In the genomic region with DNA sequence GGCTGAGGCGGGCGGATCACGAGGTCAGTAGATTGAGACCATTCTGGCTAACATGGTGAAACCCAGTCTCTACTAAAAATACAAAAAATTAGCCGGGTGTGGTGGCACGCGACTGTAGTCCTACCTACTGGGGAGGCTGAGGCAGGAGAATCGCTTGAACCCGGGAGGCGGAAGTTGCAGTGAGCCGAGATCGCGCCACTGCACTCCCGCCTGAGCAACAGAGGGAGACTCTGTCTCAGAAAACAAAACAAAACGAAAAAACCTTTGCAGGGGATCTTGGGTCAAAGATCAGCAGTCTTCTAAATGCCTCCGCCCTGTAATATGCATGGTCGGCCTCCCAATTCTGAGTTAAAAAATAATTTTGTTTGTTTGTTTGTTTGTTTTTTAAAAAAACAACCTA, we compare ENCODE assay signal across 4 cellular contexts.
A peak's percentile ranks its signal among the peaks of the same experiment; 100 is the strongest.
DNase-seq lines count a peak whose midpoint lies in the region; TF ChIP-seq lines count a peak whose summit lies in the region.
"Not testable (repeated sequence)": the region's sequence is repeated elsewhere in the genome, so short reads cannot be mapped to it uniquely, and the experiment has no call there.

No MANE protein-coding gene starts in this region.

- H3K27me3 Mint-ChIP-seq in CD8-positive, alpha-beta memory T cell, result not testable (repeated sequence)

- not testable (repeated sequence) for H3K4me2 ChIP-seq in OCI-LY1 (ENCODE audit: low read length)

- TF ChIP-seq POLR2A in NB4 (IDR thresholded peaks at IDR 0.05; ENCODE audit: extremely low read depth, insufficient read length), result not testable (repeated sequence)

- not testable (repeated sequence) for H3K4me3 Mint-ChIP-seq in CD8-positive, alpha-beta memory T cell

- H3K9me3 Mint-ChIP-seq in CD8-positive, alpha-beta memory T cell, result not testable (repeated sequence)

- H3K4me3 ChIP-seq in CD8-positive, alpha-beta memory T cell (ENCODE audit: low read length); NB4 (ENCODE audit: low read depth, low read length); OCI-LY1 (ENCODE audit: low read depth, low read length, poor library complexity, severe bottlenecking): not testable (repeated sequence)

- CTCF ChIA-PET in CD8-positive, alpha-beta memory T cell (lab: Charles Lee), result interaction anchor here (1.1 to 3.7 kb wide), 10 partner anchors 7 to 604 kb away, joined by 3 to 40 read pairs (median 12); a partner anchor contains a TSS

- not testable (repeated sequence) for H2AFZ ChIP-seq in OCI-LY1 (ENCODE audit: low read length)

- not testable (repeated sequence) for H3K79me2 ChIP-seq in OCI-LY1 (ENCODE audit: insufficient read depth, low read length)

- H3K9me2 ChIP-seq in OCI-LY1 (ENCODE audit: low read depth, low read length), result not testable (repeated sequence)

- H3K4me1 ChIP-seq in CD8-positive, alpha-beta memory T cell (ENCODE audit: insufficient read depth, low read length), result peaks cover 24% of the 10 kb centered on the region
- H3K4me1 ChIP-seq in OCI-LY1 (ENCODE audit: insufficient read depth, low read length, severe bottlenecking), result peaks cover 19% of the 10 kb centered on the region

- not testable (repeated sequence) for H4K20me1 ChIP-seq in OCI-LY1 (ENCODE audit: insufficient read depth, low read length)

- H3K27me3 ChIP-seq in CD8-positive, alpha-beta memory T cell (ENCODE audit: insufficient read depth, low read length, poor library complexity, severe bottlenecking); OCI-LY1 (ENCODE audit: insufficient read depth, low read length): not testable (repeated sequence)

- H3K9ac ChIP-seq in OCI-LY1 (ENCODE audit: low read length), result not testable (repeated sequence)

- not testable (repeated sequence) for DNase-seq in CD8-positive, alpha-beta memory T cell
- peak; percentile 51 for DNase-seq in NB4 (ENCODE audit: low read depth)

- H3K36me3 ChIP-seq in CD8-positive, alpha-beta memory T cell (ENCODE audit: insufficient read depth, low read length); KOPT-K1 (ENCODE audit: insufficient read depth, low read length); OCI-LY1 (ENCODE audit: insufficient read depth, low read length): not testable (repeated sequence)

- H3K27ac ChIP-seq in CD8-positive, alpha-beta memory T cell (ENCODE audit: low read depth, low read length), result peak overlapping the region; percentile 51
- H3K27ac ChIP-seq in KOPT-K1 (ENCODE audit: low read depth, low read length, poor library complexity, severe bottlenecking) (peak overlapping the region; percentile 65), OCI-LY1 (ENCODE audit: low read depth, low read length, poor library complexity, severe bottlenecking) (peak overlapping the region; percentile 37)

- H3K4me1 Mint-ChIP-seq in CD8-positive, alpha-beta memory T cell, result peaks cover 28 to 44% (median 38%) of the 10 kb centered on the region in 3 donors

- H3K27ac Mint-ChIP-seq in CD8-positive, alpha-beta memory T cell, result not testable (repeated sequence)

- not testable (repeated sequence) for H3K36me3 Mint-ChIP-seq in CD8-positive, alpha-beta memory T cell

- not testable (repeated sequence) for TF ChIP-seq CTCF in NB4 (IDR thresholded peaks at IDR 0.05; ENCODE audit: low read depth, low read length); OCI-LY1 (IDR thresholded peaks at IDR 0.05; ENCODE audit: low read length)

- H3K9me3 ChIP-seq in CD8-positive, alpha-beta memory T cell (ENCODE audit: low read length); KOPT-K1 (ENCODE audit: insufficient read depth, low read length, poor library complexity, severe bottlenecking); OCI-LY1 (ENCODE audit: low read length): not testable (repeated sequence)

- not testable (repeated sequence) for H3F3A ChIP-seq in OCI-LY1 (ENCODE audit: insufficient read depth, low read length)

- POLR2A ChIA-PET in CD8-positive, alpha-beta memory T cell (lab: Charles Lee), result not testable (repeated sequence)
